Comparison of ENCODE assay signal across 11 cellular contexts in genomic region chr18:79924814-79925655, GRCh38. TPM values are rescaled to one million over a fixed set of nuclear protein-coding genes. Genes with fewer than 3 reads are reported as not detected.
DNase-seq lines count a peak whose midpoint lies in the region; TF ChIP-seq lines count a peak whose summit lies in the region.
"Had no signal": no experiment of that assay in that cellular context is flagged by ENCODE, and none has a peak within 500 bp of the region (broad histone marks: within the 10 kb centered on the region; RNA-seq: fewer than 3 reads in every experiment).

No MANE protein-coding gene starts in this region.

- TF ChIP-seq CTCF in left ventricle myocardium inferior (IDR thresholded peaks at IDR 0.05; ENCODE audit: borderline replicate concordance) = peak; percentile 25
- peak; percentile 45 for TF ChIP-seq CTCF in retinal pigment epithelial cell (conservative IDR thresholded peaks at IDR 0.05; ENCODE audit: low read depth, low read length)

- no peaks in the 10 kb centered on the region for H3K27me3 ChIP-seq in left ventricle myocardium inferior (ENCODE audit: low read depth)

- DNase-seq in NCI-H1105 (lab: John Stamatoyannopoulos, UW) (peak; percentile 88), NCI-H446 (lab: John Stamatoyannopoulos, UW) (peak; percentile 50 to 70), left ventricle myocardium inferior (no peak), retinal pigment epithelial cell (ENCODE audit: low read depth) (peak; percentile 39), NCI-H2029 (lab: John Stamatoyannopoulos, UW) (no peak), DMS53 (lab: John Stamatoyannopoulos, UW) (no peak), erythroblast (lab: John Stamatoyannopoulos, UW) (no peak), superior temporal gyrus (ENCODE audit: extremely low spot score) (no peak)
- DNase-seq: effector CD8-positive, alpha-beta T cell; NCI-H510A had no signal

- peak overlapping the region; percentile 31 for H3K27ac ChIP-seq in left ventricle myocardium inferior (replicated peaks)

- H3K4me3 ChIP-seq in left ventricle myocardium inferior = peak overlapping the region; percentile 20
- H3K4me3 ChIP-seq in retinal pigment epithelial cell (ENCODE audit: low read length) = no peak overlapping the region
- H3K4me3 ChIP-seq: smooth muscle cell had no signal

- H3K4me1 ChIP-seq in left ventricle myocardium inferior = peaks cover 19% of the 10 kb centered on the region

- intact Hi-C loops in left ventricle myocardium inferior (cut with micrococcal nuclease) = no loop called here

- H3K36me3 ChIP-seq in left ventricle myocardium inferior = peaks cover 24% of the 10 kb centered on the region

- TF ChIP-seq POLR2A in erythroblast (IDR thresholded peaks at IDR 0.05; ENCODE audit: low read length) = no peak

- H3K9me3 ChIP-seq in left ventricle myocardium inferior (replicated peaks) = peaks cover 16% of the 10 kb centered on the region

RNA-seq across cellular contexts. Expression of gene SLC66A2, which starts 26.4 kb away (rescaled TPM):
- 27.4 TPM for total RNA-seq in left ventricle myocardium inferior

RNA-seq across cellular contexts. Expression of gene HSBP1L1, which starts 39.4 kb away (rescaled TPM):
- total RNA-seq in left ventricle myocardium inferior = 12.2 TPM

Comparison
In these comparisons a context has a peak if more than half of its experiments do, and no peak if none do; other contexts are left out.
1. DNase-seq: peak in NCI-H1105 (single experiment), NCI-H446 (2 of 2) and retinal pigment epithelial cell (single experiment); none in left ventricle myocardium inferior (single experiment), NCI-H2029 (single experiment), DMS53 (single experiment), erythroblast (0 of 2) and superior temporal gyrus (single experiment).